Comparison of ENCODE assay signal across 22 cellular contexts in the genomic region with DNA sequence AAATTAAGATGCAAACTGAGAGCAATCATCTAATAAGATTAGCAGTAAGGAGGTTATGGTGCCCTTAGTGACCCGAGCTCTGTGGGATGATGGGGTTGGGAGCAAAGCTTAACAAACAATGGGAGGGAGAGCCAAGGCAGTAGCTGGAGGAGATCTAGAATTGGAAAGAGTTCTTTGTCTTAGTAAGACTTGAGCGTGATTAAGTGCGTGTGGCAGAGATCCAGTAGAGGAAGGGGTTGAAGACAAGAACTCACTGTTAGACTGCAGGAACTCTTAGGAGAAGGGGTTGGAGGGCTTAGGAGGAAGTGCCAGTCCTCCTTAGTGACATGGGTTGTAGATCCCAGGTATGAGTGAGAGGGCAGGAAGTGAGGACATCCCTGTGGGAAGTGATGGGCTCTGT.
DNase-seq lines count a peak whose midpoint lies in the region; ATAC-seq and TF ChIP-seq lines count a peak whose summit lies in the region.
"Had no signal": no experiment of that assay in that cellular context is flagged by ENCODE, and none has a peak within 500 bp of the region (broad histone marks: within the 10 kb centered on the region; RNA-seq: fewer than 3 reads in every experiment).

No MANE protein-coding gene starts in this region.

- H4K20me1 ChIP-seq in IMR-90 (ENCODE audit: insufficient read depth, low read length), result no peaks in the 10 kb centered on the region

- H3K4me3 ChIP-seq in IMR-90 (ENCODE audit: insufficient read depth, low read depth, low read length), result no peak overlapping the region
- H3K4me3 ChIP-seq in WERI-Rb-1 (ENCODE audit: low read depth, low read length), result no peak overlapping the region
- H3K4me3 ChIP-seq in right atrium auricular region, result no peak overlapping the region
- H3K4me3 ChIP-seq in uterus, result no peak overlapping the region

- BruUV-seq in IMR-90 (replicated peaks; lab: Mats Ljungman, UMichigan), result no TSS peak

- H3K4ac ChIP-seq in IMR-90 (ENCODE audit: low read depth, low read length), result peak overlapping the region; percentile 19; the same call in 1 of the 2 replicates

- H3K27me3 ChIP-seq in IMR-90 (ENCODE audit: control insufficient read depth, insufficient read depth, low read length) (no peaks in the 10 kb centered on the region), WERI-Rb-1 (ENCODE audit: insufficient read depth, low read depth, severe bottlenecking) (no peaks in the 10 kb centered on the region), right atrium auricular region (no peaks in the 10 kb centered on the region), uterus (no peaks in the 10 kb centered on the region)

- H3K23ac ChIP-seq in IMR-90 (ENCODE audit: low read depth, low read length), result 0 out of 2 replicates have a peak overlapping the region, but pooled peaks have one; percentile 61

- 0 out of 2 replicates have a peak overlapping the region, but pooled peaks have one; percentile 15 for H3K27ac ChIP-seq in IMR-90 (ENCODE audit: insufficient read depth, low read length)
- no peak overlapping the region for H3K27ac ChIP-seq in WERI-Rb-1
- peak overlapping the region; percentile 48 to 54 for H3K27ac ChIP-seq in right atrium auricular region
- H3K27ac ChIP-seq in uterus, result peak overlapping the region; percentile 72 to 86

- H2BK20ac ChIP-seq in IMR-90 (ENCODE audit: low read depth, low read length), result peak overlapping the region; percentile 66; the same call in 1 of the 2 replicates

- in situ Hi-C loops in IMR-90 (cut with MboI; ENCODE audit: low sequenced_read_pairs), result no loop called here

- H3K56ac ChIP-seq in IMR-90 (ENCODE audit: extremely low read depth, insufficient read depth, low read length), result no peak overlapping the region

- TF ChIP-seq CTCF in IMR-90 (conservative IDR thresholded peaks at IDR 0.05; ENCODE audit: low read depth, low read length), result no peak
- TF ChIP-seq CTCF in WERI-Rb-1 (IDR thresholded peaks at IDR 0.05; ENCODE audit: low read depth, low read length), result no peak
- TF ChIP-seq CTCF in right atrium auricular region (IDR thresholded peaks at IDR 0.05), result no peak
- TF ChIP-seq CTCF in uterus (IDR thresholded peaks at IDR 0.05), result no peak

- H2AK5ac ChIP-seq in IMR-90 (ENCODE audit: low read depth, low read length), result peak overlapping the region; percentile 85

- H3K9me1 ChIP-seq in IMR-90 (ENCODE audit: insufficient read depth, low read length), result peaks cover 13% of the 10 kb centered on the region

- no peak for TF ChIP-seq POLR2A in IMR-90 (IDR thresholded peaks at IDR 0.05; ENCODE audit: low read depth, low read length)
- no peak for TF ChIP-seq POLR2A in uterus (IDR thresholded peaks at IDR 0.05)

- intact Hi-C loops in IMR-90 (cut with micrococcal nuclease), result loop anchor here (5.0 kb wide), 1 partner anchor 105 kb away; no protein-coding TSS in a partner anchor
- intact Hi-C loops in uterus (cut with DNase I; ENCODE audit: low total_unique reads), result no loop called here

- H3K4me1 ChIP-seq in IMR-90 (ENCODE audit: control insufficient read depth, insufficient read depth, low read length) (peaks cover 15% of the 10 kb centered on the region), right atrium auricular region (peaks cover 0 to 7% of the 10 kb centered on the region in 2 donors), uterus (peaks cover 0 to 10% of the 10 kb centered on the region in 2 donors)

- TF ChIP-seq RAD21 in IMR-90 (IDR thresholded peaks at IDR 0.05; ENCODE audit: low read length), result no peak

- no peak overlapping the region; the same call in 1 of the 2 replicates for H2BK120ac ChIP-seq in IMR-90 (ENCODE audit: low read depth, low read length)

- CTCF ChIA-PET in IMR-90 (lab: Yijun Ruan, JAX), result no interaction called here

- H3K36me3 ChIP-seq in IMR-90 (ENCODE audit: control insufficient read depth, insufficient read depth, low read length) (peaks cover 42% of the 10 kb centered on the region), WERI-Rb-1 (no peaks in the 10 kb centered on the region; the same call in none of the 2 replicates), right atrium auricular region (no peaks in the 10 kb centered on the region), uterus (no peaks in the 10 kb centered on the region)

- H4K5ac ChIP-seq in IMR-90 (ENCODE audit: low read depth, low read length), result peak overlapping the region; percentile 71

- H2BK15ac ChIP-seq in IMR-90 (ENCODE audit: low read depth, low read length), result peak overlapping the region; percentile 83; the same call in 2 of the 3 replicates

- peak overlapping the region; percentile 40; the same call in 1 of the 2 replicates for H4K91ac ChIP-seq in IMR-90 (ENCODE audit: insufficient read depth, low read depth, low read length)

- H3K79me1 ChIP-seq in IMR-90 (ENCODE audit: low read depth in 1 of 2, low read length in 2 of 2), result peaks cover 16 to 37% of the 10 kb centered on the region in 2 experiments

- no peak overlapping the region for H2AFZ ChIP-seq in IMR-90 (replicated peaks; ENCODE audit: low read length, poor library complexity)

- H3K4me2 ChIP-seq in IMR-90 (ENCODE audit: low read depth, low read length), result no peak overlapping the region
- H3K4me2 ChIP-seq: SK-N-SH had no signal

- WGBS in IMR-90 (ENCODE audit: extremely low coverage in 2 of 2, insufficient read length in 1 of 2), 2 experiments, result 94% methylated on average over 3 of the region's 3 CpGs; no CpG with 5 or more reads in 1 of the 2 experiments

- dilution Hi-C loops in IMR-90 (cut with HindIII; ENCODE audit: low sequenced_read_pairs, unreplicated experiment), result no loop called here

- no peak for ATAC-seq in IMR-90 (ENCODE audit: low read depth)

- H4K8ac ChIP-seq in IMR-90 (ENCODE audit: low read depth in 2 of 2, low read length in 2 of 2), result peak overlapping the region in 1 of 2 experiments; percentile 57; a peak in 2 of 4 replicates

- no peak overlapping the region for H3K9ac ChIP-seq in IMR-90 (ENCODE audit: low read depth, low read length)
- H3K9ac ChIP-seq: SK-N-SH had no signal

- POLR2A ChIA-PET in IMR-90 (lab: Charles Lee; ENCODE audit: unreplicated experiment), result no interaction called here

- H3K14ac ChIP-seq in IMR-90 (replicated peaks; ENCODE audit: low read depth, low read length), result peak overlapping the region; percentile 82

- no peak overlapping the region for H2AK9ac ChIP-seq in IMR-90 (replicated peaks; ENCODE audit: low read depth, low read length, poor library complexity)

- H3K18ac ChIP-seq in IMR-90 (ENCODE audit: low read depth, low read length), result peak overlapping the region; percentile 85

- H2BK5ac ChIP-seq in IMR-90 (ENCODE audit: low read depth, low read length, poor library complexity, severe bottlenecking), result peak overlapping the region; percentile 28

- no peaks in the 10 kb centered on the region for H3K9me3 ChIP-seq in IMR-90 (ENCODE audit: control insufficient read depth, insufficient read depth, low read length)
- no peaks in the 10 kb centered on the region for H3K9me3 ChIP-seq in WERI-Rb-1 (ENCODE audit: severe bottlenecking)
- no peaks in the 10 kb centered on the region for H3K9me3 ChIP-seq in right atrium auricular region
- no peaks in the 10 kb centered on the region for H3K9me3 ChIP-seq in uterus
- H3K9me3 ChIP-seq: SK-N-SH had no signal

- DNase-seq in IMR-90 (no peak), WERI-Rb-1 (peak; percentile 39), right atrium auricular region (ENCODE audit: low spot score) (no peak), uterus (peak in 1 of 2 donors; percentile 42), ecto neural progenitor cell (ENCODE audit: low spot score) (no peak), HuH-7.5 (ENCODE audit: low spot score) (no peak)
- no peak for DNase-seq in activated effector memory CD4-positive, alpha-beta T cell treated with Interleukin-2 at 50 U/mL for 16 hours
- DNase-seq: ACHN; C1 segment of cervical spinal cord; CD8-positive, alpha-beta memory T cell; DND-41; H7; HFFc6; Karpas-422; NCI-H1436 treated with DMSO at 0.1 percent for 48 hours; NCI-H2029; NCI-H2171 treated with DMSO at 0.1 percent for 48 hours; NCI-H446; NCI-H69; NK-92 treated with Interleukin-12 subunit alpha and Interleukin-12 subunit beta, amount 100 ng/mL, for 24 hours; SHP77; SK-N-SH had no signal

TF ChIP-seq in IMR-90, 13 proteins besides CTCF, POLR2A, EP300 and RAD21:
- TF ChIP-seq ELK1 (IDR thresholded peaks at IDR 0.05; ENCODE audit: borderline replicate concordance, low read depth, low read length) (no peak), MXI1 (IDR thresholded peaks at IDR 0.05; ENCODE audit: borderline replicate concordance, low read depth, low read length) (no peak)
